In genomic region chr1:109075531-109076490, GRCh38 we compare ENCODE assay signal across 8 cellular contexts. TPM values are rescaled to one million over a fixed set of nuclear protein-coding genes. Genes with fewer than 3 reads are reported as not detected.
DNase-seq lines count a peak whose midpoint lies in the region; ATAC-seq and TF ChIP-seq lines count a peak whose summit lies in the region.

Gene TAF13 (minus strand): TSS chr1:109076003. CDS start chr1:109075947, 56 bp downstream.

- intact Hi-C loops in colonic mucosa (cut with DNase I), result no loop called here

- POLR2A ChIA-PET in BJ (lab: Charles Lee), result interaction anchor here (0.5 to 0.9 kb wide), 5 partner anchors 14 to 1228 kb away, joined by 3 to 6 read pairs (median 4); partner anchors contain the start of gene TMEM167B

- peak within 1 kb of the TSS; percentile 80 to 83 for H3K9ac ChIP-seq in colonic mucosa (ENCODE audit: low read depth in 2 of 2, low read length in 2 of 2)

- H3K9me3 ChIP-seq in colonic mucosa, result no peaks in the 10 kb centered on the region

- TF ChIP-seq CTCF in BJ (IDR thresholded peaks at IDR 0.05; ENCODE audit: insufficient read depth, low read depth, low read length), result peak; percentile 38
- TF ChIP-seq CTCF in colonic mucosa (IDR thresholded peaks at IDR 0.05), result no peak

- H3K4me1 ChIP-seq in colonic mucosa, result peaks cover 5% of the 10 kb centered on the region

- DNase-seq in BJ (ENCODE audit: low read depth) (peak; percentile 65), GM19238 (ENCODE audit: insufficient read length, low spot score) (peak; percentile 93), NCI-H524 (lab: John Stamatoyannopoulos, UW) (peak; percentile 83 to 92), colonic mucosa (peak; percentile 95)
- DNase-seq in activated CD4-positive, alpha-beta T cell treated with anti-CD3 and anti-CD28 coated beads for 48 hours, result peak; percentile 91
- DNase-seq in stimulated activated CD4-positive, alpha-beta T cell treated with anti-CD3 and anti-CD28 coated beads, Interleukin-1b, Interleukin-23, amount 100 ng/mL, for 4 hours (ENCODE audit: low read depth in 2 of 2), result peak; percentile 66 to 76

- peak within 1 kb of the TSS; percentile 90 for H3K27ac ChIP-seq in colonic mucosa
- peak within 1 kb of the TSS; percentile 93 for H3K27ac ChIP-seq in layer of hippocampus (ENCODE audit: low read depth, low read length)

- H3K27me3 ChIP-seq in BJ (ENCODE audit: control insufficient read depth, insufficient read depth, low read length), result no peaks in the 10 kb centered on the region
- no peaks in the 10 kb centered on the region for H3K27me3 ChIP-seq in colonic mucosa
- H3K27me3 ChIP-seq in layer of hippocampus (ENCODE audit: control insufficient read depth, insufficient read depth, low read length), result no peaks in the 10 kb centered on the region

- peak; percentile 99 for ATAC-seq in HG03442 (IDR thresholded peaks at IDR 0.05; ENCODE audit: unreplicated experiment)

- H3K36me3 ChIP-seq in BJ (ENCODE audit: control insufficient read depth, insufficient read depth, low read length) (no peaks in the 10 kb centered on the region), colonic mucosa (no peaks in the 10 kb centered on the region)

- H3K4me3 ChIP-seq in BJ (ENCODE audit: low read depth, low read length), result peak within 1 kb of the TSS; percentile 83
- H3K4me3 ChIP-seq in colonic mucosa, result peak within 1 kb of the TSS; percentile 78

- CTCF ChIA-PET in BJ (lab: Yijun Ruan, JAX), result interaction anchor here (0.5 kb wide), 1 partner anchor 49 kb away, joined by 3 read pairs; no protein-coding TSS in a partner anchor

RNA-seq across cellular contexts. Expression of gene TAF13, which starts in this region (rescaled TPM):
- 14.7 and 63.7 TPM in 2 replicates for polyA plus RNA-seq in BJ (2011; rRNA removed)
- 12.1 and 15.4 TPM in 2 replicates for polyA minus RNA-seq in BJ (2011; rRNA and poly(A)+ RNA removed)
- total RNA-seq in colonic mucosa, result 10 to 100 TPM; 49.4 to 50.9 TPM

Comparison
In these comparisons a context has a peak if more than half of its experiments do, and no peak if none do; other contexts are left out.
1. Peak in every context shown above with its lines: DNase-seq, ATAC-seq, H3K4me3 ChIP-seq and H3K27ac ChIP-seq.